ENCODE assay signal across 1 cellular context in genomic region chr6:127340171-127340570, GRCh38.
TF ChIP-seq lines count a peak whose summit lies in the region.

No MANE protein-coding gene starts in this region.

TF ChIP-seq in K562, 482 proteins besides CTCF, POLR2A, EP300 and RAD21:
- TF ChIP-seq ZNF785 (CRISPR knock-in tag; IDR thresholded peaks at IDR 0.05): no peak
- no peak for TF ChIP-seq E2F4 (CRISPR knock-in tag; IDR thresholded peaks at IDR 0.05; ENCODE audit: low read depth)
- no peak for TF ChIP-seq ESRRB (CRISPR knock-in tag; IDR thresholded peaks at IDR 0.05; ENCODE audit: borderline replicate concordance)
- TF ChIP-seq SIX5 (IDR thresholded peaks at IDR 0.05; ENCODE audit: borderline replicate concordance in 1 of 2, insufficient read depth in 1 of 2, low read depth in 1 of 2, low read length in 2 of 2): no peak
- TF ChIP-seq HNRNPUL1 (IDR thresholded peaks at IDR 0.05; ENCODE audit: low read length): no peak
- no peak for TF ChIP-seq ELF4 (CRISPR knock-in tag; IDR thresholded peaks at IDR 0.05)
- no peak for TF ChIP-seq TOE1 (IDR thresholded peaks at IDR 0.05; ENCODE audit: borderline replicate concordance)
- TF ChIP-seq TOE1 (CRISPR knock-in tag; IDR thresholded peaks at IDR 0.05; ENCODE audit: borderline replicate concordance, low read depth): no peak
